ENCODE assay signal across 29 cellular contexts in the genomic region with DNA sequence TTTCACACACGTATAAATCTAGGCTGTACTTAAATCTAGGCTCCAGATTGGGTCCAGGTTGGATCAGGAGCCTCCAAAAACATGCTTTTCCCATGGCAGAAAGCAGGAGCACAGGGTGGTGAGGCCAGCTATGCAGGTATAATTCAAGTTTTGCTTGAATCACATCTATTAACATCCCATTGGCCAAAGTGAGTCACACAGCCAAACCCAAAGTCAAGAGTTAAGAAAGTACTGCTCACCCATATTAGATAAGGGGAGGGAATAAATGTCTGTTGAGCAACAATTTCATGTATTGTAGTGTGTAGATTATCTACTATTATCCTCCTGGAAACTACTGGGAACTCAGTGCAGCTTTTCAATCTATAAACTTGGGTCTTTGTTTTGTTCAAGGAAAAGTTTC. TPM values are rescaled to one million over a fixed set of nuclear protein-coding genes. Genes with fewer than 3 reads are reported as not detected.
"Had no signal": no experiment of that assay in that cellular context is flagged by ENCODE, and none has a peak within 500 bp of the region (broad histone marks: within the 10 kb centered on the region; RNA-seq: fewer than 3 reads in every experiment).

No MANE protein-coding gene starts in this region.

- H3K4me3 Mint-ChIP-seq: activated CD4-positive, alpha-beta T cell treated with anti-CD3 and anti-CD28 coated beads, Interleukin-2, amount 10 ng/mL, durations not matched to agents 24 days and 14 days; activated CD8-positive, alpha-beta memory T cell treated with anti-CD3 and anti-CD28 coated beads, Interleukin-2, amount 10 ng/mL, durations not matched to agents 7 days and 5 days; activated naive CD8-positive, alpha-beta T cell treated with anti-CD3 and anti-CD28 coated beads, Interleukin-2, amount 50 U/mL, for 24 hours; activated T-cell treated with anti-CD3 and anti-CD28 coated beads, Interleukin-2, amount 50 U/mL, for 24 hours; T-helper 2 cell treated with Interferon-gamma antibody and Interleukin-4, amounts not matched to agents 5 μg/mL and 100 μg/mL, for 36 hours; WTC11 had no signal

- H3K27me3 ChIP-seq: brain microvascular endothelial cell, MG63, SJSA1 had no signal

- H3K36me3 Mint-ChIP-seq: activated CD8-positive, alpha-beta memory T cell treated with anti-CD3 and anti-CD28 coated beads, Interleukin-2, amount 10 ng/mL, durations not matched to agents 7 days and 5 days; activated naive CD4-positive, alpha-beta T cell treated with anti-CD3 and anti-CD28 coated beads, Interleukin-2, amount 50 U/mL, for 72 hours; WTC11 had no signal

- DNase-seq: activated CD4-positive, alpha-beta T cell treated with anti-CD3 and anti-CD28 coated beads, Interleukin-2, amount 10 ng/mL, durations not matched to agents 24 days and 14 days; activated CD4-positive, alpha-beta T cell treated with anti-CD3 and anti-CD28 coated beads, Interleukin-2, amount 50 U/mL, for 48 hours; activated CD4-positive, CD25-positive, alpha-beta regulatory T cell treated with anti-CD3 and anti-CD28 coated beads, Interleukin-2, amount 50 U/mL, for 72 hours; activated CD8-positive, alpha-beta memory T cell treated with anti-CD3 and anti-CD28 coated beads, Interleukin-2, amount 10 ng/mL, durations not matched to agents 7 days and 5 days; activated effector memory CD4-positive, alpha-beta T cell treated with anti-CD3 and anti-CD28 coated beads, Interleukin-2, amount 50 U/mL, for 16 hours; activated naive CD4-positive, alpha-beta T cell treated with Interleukin-2 at 50 U/mL for 16 hours; activated naive CD8-positive, alpha-beta T cell treated with anti-CD3 and anti-CD28 coated beads, Interleukin-2, amount 50 U/mL, for 24 hours; activated T-cell treated with anti-CD3 and anti-CD28 coated beads, Interleukin-2, amount 50 U/mL, for 24 hours; amygdala; brain microvascular endothelial cell; MG63; MV-4-11; NCI-H1092 treated with DMSO at 0.1 percent for 48 hours; NCI-H1417 treated with DMSO at 0.1 percent for 48 hours; NCI-H1694 treated with DMSO at 0.1 percent for 48 hours; NCI-H2029 treated with DMSO at 0.1 percent for 48 hours; NCI-H510A treated with DMSO at 0.1 percent for 48 hours; NCI-H69; SHP77; SW 1271 had no signal

- H3K9me3 Mint-ChIP-seq: activated CD4-positive, alpha-beta T cell treated with anti-CD3 and anti-CD28 coated beads, Interleukin-2, amount 10 ng/mL, durations not matched to agents 24 days and 14 days; activated naive CD4-positive, alpha-beta T cell treated with anti-CD3 and anti-CD28 coated beads, Interleukin-2, amount 50 U/mL, for 72 hours; activated naive CD8-positive, alpha-beta T cell treated with anti-CD3 and anti-CD28 coated beads, Interleukin-2, amount 50 U/mL, for 24 hours; activated T-cell treated with anti-CD3 and anti-CD28 coated beads, Interleukin-2, amount 50 U/mL, for 24 hours; T-helper 2 cell treated with Interferon-gamma antibody and Interleukin-4, amounts not matched to agents 5 μg/mL and 100 μg/mL, for 36 hours; WTC11 had no signal

- H3K4me2 ChIP-seq: KMS-11 had no signal

- H3K9me3 ChIP-seq: MG63, SJSA1 had no signal

- H3K36me3 ChIP-seq: brain microvascular endothelial cell, MG63, SJSA1 had no signal

- H3K9ac ChIP-seq: KMS-11 had no signal

- H3K4me3 ChIP-seq: MG63, SJSA1 had no signal

- H3K27ac ChIP-seq: brain microvascular endothelial cell, KMS-11, SJSA1 had no signal

- H3K27ac Mint-ChIP-seq: activated CD8-positive, alpha-beta memory T cell treated with anti-CD3 and anti-CD28 coated beads, Interleukin-2, amount 10 ng/mL, durations not matched to agents 7 days and 5 days; activated naive CD4-positive, alpha-beta T cell treated with anti-CD3 and anti-CD28 coated beads, Interleukin-2, amount 50 U/mL, for 72 hours; activated naive CD8-positive, alpha-beta T cell treated with anti-CD3 and anti-CD28 coated beads, Interleukin-2, amount 50 U/mL, for 24 hours; activated T-cell treated with anti-CD3 and anti-CD28 coated beads, Interleukin-2, amount 50 U/mL, for 24 hours; T-helper 2 cell treated with Interferon-gamma antibody and Interleukin-4, amounts not matched to agents 5 μg/mL and 100 μg/mL, for 36 hours; WTC11 had no signal

- H3K4me1 ChIP-seq: SJSA1 had no signal

- H3K4me1 Mint-ChIP-seq: activated CD4-positive, alpha-beta T cell treated with anti-CD3 and anti-CD28 coated beads, Interleukin-2, amount 10 ng/mL, durations not matched to agents 24 days and 14 days; activated CD8-positive, alpha-beta memory T cell treated with anti-CD3 and anti-CD28 coated beads, Interleukin-2, amount 10 ng/mL, durations not matched to agents 7 days and 5 days; activated naive CD8-positive, alpha-beta T cell treated with anti-CD3 and anti-CD28 coated beads, Interleukin-2, amount 50 U/mL, for 24 hours had no signal

- ATAC-seq: activated CD8-positive, alpha-beta memory T cell treated with anti-CD3 and anti-CD28 coated beads, Interleukin-2, amount 10 ng/mL, durations not matched to agents 7 days and 5 days; activated naive CD4-positive, alpha-beta T cell treated with anti-CD3 and anti-CD28 coated beads, Interleukin-2, amount 50 U/mL, for 72 hours; activated naive CD8-positive, alpha-beta T cell treated with anti-CD3 and anti-CD28 coated beads, Interleukin-2, amount 50 U/mL, for 24 hours; SK-N-SH treated with all-trans-retinoic acid at 6 μM for 48 hours; WTC11 had no signal

- H3K27me3 Mint-ChIP-seq: activated CD8-positive, alpha-beta memory T cell treated with anti-CD3 and anti-CD28 coated beads, Interleukin-2, amount 10 ng/mL, durations not matched to agents 7 days and 5 days had no signal

- FAIRE-seq: RCC 7860 had no signal

RNA-seq across cellular contexts. Expression of gene SUPT20HL2, which starts 12.8 kb away (rescaled TPM):
- total RNA-seq: activated CD8-positive, alpha-beta memory T cell treated with anti-CD3 and anti-CD28 coated beads, Interleukin-2, amount 10 ng/mL, durations not matched to agents 7 days and 5 days; activated naive CD4-positive, alpha-beta T cell treated with anti-CD3 and anti-CD28 coated beads, Interleukin-2, amount 50 U/mL, for 72 hours; cardiac septum; SJSA1; T-helper 1 cell treated with Interleukin-12 subunit alpha and Interleukin-12 subunit beta and Interleukin-4 antibody, amounts not matched to agents 30 ng/mL and 1 ng/mL, for 36 hours; WTC11 had no signal

RNA-seq across cellular contexts. Expression of gene SUPT20HL1, which starts 59.4 kb away (rescaled TPM):
- total RNA-seq: activated CD4-positive, alpha-beta T cell treated with anti-CD3 and anti-CD28 coated beads, Interleukin-2, amount 10 ng/mL, durations not matched to agents 24 days and 14 days; activated CD8-positive, alpha-beta memory T cell treated with anti-CD3 and anti-CD28 coated beads, Interleukin-2, amount 10 ng/mL, durations not matched to agents 7 days and 5 days; cardiac septum; SJSA1; T-helper 1 cell treated with Interleukin-12 subunit alpha and Interleukin-12 subunit beta and Interleukin-4 antibody, amounts not matched to agents 30 ng/mL and 1 ng/mL, for 36 hours; WTC11 had no signal
